Comparison of ENCODE assay signal across 8 cellular contexts in the genomic region with DNA sequence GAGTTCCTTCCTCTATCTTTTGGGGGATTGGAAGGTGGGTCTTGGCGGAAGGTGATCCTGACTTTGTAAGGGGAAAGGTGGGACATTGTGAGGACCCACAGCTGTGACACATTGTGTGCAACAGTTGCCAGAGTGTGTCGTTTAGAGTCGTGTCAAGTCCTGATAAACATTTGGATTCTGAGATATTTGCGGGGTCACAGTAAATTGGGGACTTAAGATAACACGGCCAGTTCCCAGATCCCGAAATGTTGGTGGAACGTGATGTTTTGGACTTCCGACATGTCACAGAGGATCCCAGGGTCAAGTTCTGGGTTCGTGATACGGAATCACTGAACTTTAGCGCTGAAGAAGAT. TPM values are rescaled to one million over a fixed set of nuclear protein-coding genes. Genes with fewer than 3 reads are reported as not detected.
A peak's percentile ranks its signal among the peaks of the same experiment; 100 is the strongest.
DNase-seq lines count a peak whose midpoint lies in the region; ATAC-seq and TF ChIP-seq lines count a peak whose summit lies in the region.

No MANE protein-coding gene starts in this region.

- DNase-seq in CD4-positive, CD25-positive, alpha-beta regulatory T cell, result no peak
- DNase-seq in dorsolateral prefrontal cortex (no peak), GM13977 (ENCODE audit: low spot score) (no peak), kidney glomerular epithelial cell (lab: John Stamatoyannopoulos, UW) (no peak), HuH-7 (ENCODE audit: low spot score) (no peak)

- H3F3A ChIP-seq in neural cell (ENCODE audit: insufficient read depth, low read length, poor library complexity, severe bottlenecking), result no peaks in the 10 kb centered on the region

- H3K36me3 ChIP-seq in CD4-positive, CD25-positive, alpha-beta regulatory T cell (ENCODE audit: control insufficient read depth, insufficient read depth, low read length), result no peaks in the 10 kb centered on the region
- H3K36me3 ChIP-seq in KOPT-K1 (ENCODE audit: insufficient read depth, low read length) (peaks cover 36% of the 10 kb centered on the region), neural cell (ENCODE audit: insufficient read depth, low read length) (no peaks in the 10 kb centered on the region)

- no peaks in the 10 kb centered on the region for H3K9me3 ChIP-seq in CD4-positive, CD25-positive, alpha-beta regulatory T cell (ENCODE audit: control insufficient read depth in 2 of 2, low read length in 2 of 2)
- H3K9me3 ChIP-seq in KOPT-K1 (ENCODE audit: insufficient read depth, low read length, poor library complexity, severe bottlenecking) (no peaks in the 10 kb centered on the region), neural cell (ENCODE audit: low read length) (no peaks in the 10 kb centered on the region)

- peak overlapping the region; percentile 7 to 98 (median 96) for H3K27ac Mint-ChIP-seq in CD4-positive, CD25-positive, alpha-beta regulatory T cell

- H3K27ac ChIP-seq in CD4-positive, CD25-positive, alpha-beta regulatory T cell (ENCODE audit: insufficient read depth, low read length, poor library complexity, severe bottlenecking), result peak overlapping the region; percentile 49
- H3K27ac ChIP-seq in KOPT-K1 (ENCODE audit: low read depth, low read length, poor library complexity, severe bottlenecking) (peak overlapping the region; percentile 93), dorsolateral prefrontal cortex (peak overlapping the region in 2 of 59 donors; percentile 48 to 84), neural cell (ENCODE audit: low read length) (no peak overlapping the region)

- TF ChIP-seq CTCF in dorsolateral prefrontal cortex (IDR thresholded peaks at IDR 0.05 in 54 of 56, conservative IDR thresholded peaks at IDR 0.05 in 2 of 56; ENCODE audit: low read depth in 1 of 56, partially characterized antibody in 56 of 56) (no peak), neural cell (IDR thresholded peaks at IDR 0.05; ENCODE audit: poor library complexity, severe bottlenecking) (no peak), GM13977 (IDR thresholded peaks at IDR 0.05; ENCODE audit: extremely low read depth, insufficient read depth, missing control alignments) (no peak)

- H3K4me3 Mint-ChIP-seq in CD4-positive, CD25-positive, alpha-beta regulatory T cell, result peak overlapping the region; percentile 92 to 99 (median 99)

- no peak for ATAC-seq in CD4-positive, CD25-positive, alpha-beta regulatory T cell (ENCODE audit: low read depth in 2 of 2)
- ATAC-seq in HG03457 (IDR thresholded peaks at IDR 0.05; ENCODE audit: unreplicated experiment), result no peak

- H3K4me2 ChIP-seq in neural cell (ENCODE audit: low read length), result peak overlapping the region; percentile 97

- H3K4me1 ChIP-seq in CD4-positive, CD25-positive, alpha-beta regulatory T cell (ENCODE audit: control insufficient read depth, insufficient read depth, low read length, poor library complexity, severe bottlenecking), result peaks cover 10% of the 10 kb centered on the region

- in situ Hi-C loops in GM13977 (cut with MboI; ENCODE audit: low pct_unique_long_range_greater_than_20kb, low sequenced_read_pairs, unreplicated experiment), result loop anchor here (25.0 kb wide), 1 partner anchor 345 kb away; the partner anchor contains the start of gene GOSR1

- no peaks in the 10 kb centered on the region for H3K36me3 Mint-ChIP-seq in CD4-positive, CD25-positive, alpha-beta regulatory T cell

- peaks cover 13 to 36% (median 21%) of the 10 kb centered on the region in 4 donors for H3K4me1 Mint-ChIP-seq in CD4-positive, CD25-positive, alpha-beta regulatory T cell

- peak overlapping the region; percentile 91 for H3K4me3 ChIP-seq in CD4-positive, CD25-positive, alpha-beta regulatory T cell (ENCODE audit: low read depth, low read length)
- H3K4me3 ChIP-seq in dorsolateral prefrontal cortex (peak overlapping the region; percentile 59 to 99 (median 84)), neural cell (ENCODE audit: low read length) (peak overlapping the region; percentile 90)

- peak overlapping the region; percentile 68 for H2AFZ ChIP-seq in neural cell (ENCODE audit: low read depth, low read length)

- no peak for TF ChIP-seq RAD21 in neural cell (conservative IDR thresholded peaks at IDR 0.05)

- H3K9ac ChIP-seq in neural cell (ENCODE audit: low read length), result peak overlapping the region; percentile 66

- H3K79me2 ChIP-seq in neural cell (replicated peaks; ENCODE audit: insufficient read depth, low read length), result peaks cover 22% of the 10 kb centered on the region

- H3K27me3 ChIP-seq in CD4-positive, CD25-positive, alpha-beta regulatory T cell (ENCODE audit: control insufficient read depth, insufficient read depth, low read length), result no peaks in the 10 kb centered on the region
- H3K27me3 ChIP-seq in dorsolateral prefrontal cortex (no peaks in the 10 kb centered on the region), neural cell (ENCODE audit: insufficient read depth, low read depth, low read length) (no peaks in the 10 kb centered on the region)

- peaks cover 6% of the 10 kb centered on the region for H3K27me3 Mint-ChIP-seq in CD4-positive, CD25-positive, alpha-beta regulatory T cell

- intact Hi-C loops in dorsolateral prefrontal cortex (cut with DNase I), result loop anchor here in 1 of 2 donors (10.0 kb wide), 1 partner anchor 1032 kb away; no protein-coding TSS in a partner anchor

- no peak for TF ChIP-seq EP300 in neural cell (conservative IDR thresholded peaks at IDR 0.05; ENCODE audit: poor library complexity, severe bottlenecking)

- no peaks in the 10 kb centered on the region for H4K20me1 ChIP-seq in neural cell (ENCODE audit: insufficient read depth)

- no peaks in the 10 kb centered on the region for H3K9me3 Mint-ChIP-seq in CD4-positive, CD25-positive, alpha-beta regulatory T cell

- no peaks in the 10 kb centered on the region for H3K9me2 ChIP-seq in neural cell (ENCODE audit: insufficient read depth, low read length)

TF ChIP-seq in neural cell, 6 proteins besides CTCF, POLR2A, EP300 and RAD21:
- TF ChIP-seq, protein P1, sequence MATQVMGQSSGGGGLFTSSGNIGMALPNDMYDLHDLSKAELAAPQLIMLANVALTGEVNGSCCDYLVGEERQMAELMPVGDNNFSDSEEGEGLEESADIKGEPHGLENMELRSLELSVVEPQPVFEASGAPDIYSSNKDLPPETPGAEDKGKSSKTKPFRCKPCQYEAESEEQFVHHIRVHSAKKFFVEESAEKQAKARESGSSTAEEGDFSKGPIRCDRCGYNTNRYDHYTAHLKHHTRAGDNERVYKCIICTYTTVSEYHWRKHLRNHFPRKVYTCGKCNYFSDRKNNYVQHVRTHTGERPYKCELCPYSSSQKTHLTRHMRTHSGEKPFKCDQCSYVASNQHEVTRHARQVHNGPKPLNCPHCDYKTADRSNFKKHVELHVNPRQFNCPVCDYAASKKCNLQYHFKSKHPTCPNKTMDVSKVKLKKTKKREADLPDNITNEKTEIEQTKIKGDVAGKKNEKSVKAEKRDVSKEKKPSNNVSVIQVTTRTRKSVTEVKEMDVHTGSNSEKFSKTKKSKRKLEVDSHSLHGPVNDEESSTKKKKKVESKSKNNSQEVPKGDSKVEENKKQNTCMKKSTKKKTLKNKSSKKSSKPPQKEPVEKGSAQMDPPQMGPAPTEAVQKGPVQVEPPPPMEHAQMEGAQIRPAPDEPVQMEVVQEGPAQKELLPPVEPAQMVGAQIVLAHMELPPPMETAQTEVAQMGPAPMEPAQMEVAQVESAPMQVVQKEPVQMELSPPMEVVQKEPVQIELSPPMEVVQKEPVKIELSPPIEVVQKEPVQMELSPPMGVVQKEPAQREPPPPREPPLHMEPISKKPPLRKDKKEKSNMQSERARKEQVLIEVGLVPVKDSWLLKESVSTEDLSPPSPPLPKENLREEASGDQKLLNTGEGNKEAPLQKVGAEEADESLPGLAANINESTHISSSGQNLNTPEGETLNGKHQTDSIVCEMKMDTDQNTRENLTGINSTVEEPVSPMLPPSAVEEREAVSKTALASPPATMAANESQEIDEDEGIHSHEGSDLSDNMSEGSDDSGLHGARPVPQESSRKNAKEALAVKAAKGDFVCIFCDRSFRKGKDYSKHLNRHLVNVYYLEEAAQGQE (IDR thresholded peaks at IDR 0.05; ENCODE audit: borderline replicate concordance), result no peak
- TF ChIP-seq EZH2 (IDR thresholded peaks at IDR 0.05; ENCODE audit: borderline replicate concordance, insufficient read depth, low read length, poor library complexity, severe bottlenecking) (no peak), TAF1 (IDR thresholded peaks at IDR 0.05; ENCODE audit: low read depth) (no peak), MXI1 (conservative IDR thresholded peaks at IDR 0.05; ENCODE audit: poor library complexity, severe bottlenecking) (no peak), SMC3 (conservative IDR thresholded peaks at IDR 0.05; ENCODE audit: poor library complexity) (no peak), POLR2AphosphoS5 (IDR thresholded peaks at IDR 0.05) (no peak)

RNA-seq across cellular contexts. Expression of gene ATAD5, which starts 0.6 kb away (rescaled TPM):
- 5.7 TPM for total RNA-seq in CD4-positive, CD25-positive, alpha-beta regulatory T cell
- 1 to 10 TPM in 3 of 4 donors, under 1 TPM in 1; 0.72 to 1.5 (median 1.2) TPM for polyA plus RNA-seq in CD4-positive, CD25-positive, alpha-beta regulatory T cell
- total RNA-seq in dorsolateral prefrontal cortex, result 1 to 10 TPM; 1.3 to 4.1 (median 2.3) TPM
- polyA plus RNA-seq in neural cell, result 5.3 and 6.3 TPM in 2 replicates
- 10.5 and 11.0 TPM in 2 replicates for polyA minus RNA-seq in neural cell

RNA-seq across cellular contexts. Expression of gene CRLF3, which starts 7.9 kb away (rescaled TPM):
- total RNA-seq in CD4-positive, CD25-positive, alpha-beta regulatory T cell, result 76.2 TPM
- 100 to 1,000 TPM; 101 to 169 (median 131) TPM for polyA plus RNA-seq in CD4-positive, CD25-positive, alpha-beta regulatory T cell
- total RNA-seq in dorsolateral prefrontal cortex, result 10 to 100 TPM in 94 of 120 experiments, 1 to 10 TPM in 26; 5.6 to 17.2 (median 11.7) TPM
- polyA plus RNA-seq in neural cell, result 6.7 and 8.3 TPM in 2 replicates
- polyA minus RNA-seq in neural cell, result 7.1 and 8.8 TPM in 2 replicates
